Comparison of ENCODE assay signal across 15 cellular contexts in genomic region chr3:5055352-5056004, GRCh38.
DNase-seq lines count a peak whose midpoint lies in the region; ATAC-seq, FAIRE-seq and TF ChIP-seq lines count a peak whose summit lies in the region.
"Had no signal": no experiment of that assay in that cellular context is flagged by ENCODE, and none has a peak within 500 bp of the region (broad histone marks: within the 10 kb centered on the region; RNA-seq: fewer than 3 reads in every experiment).

No MANE protein-coding gene starts in this region.

- H2AFZ ChIP-seq in K562 (ENCODE audit: low read depth, low read length) = peak overlapping the region; percentile 70

- H3K4me3 ChIP-seq in K562 = no peak overlapping the region
- H3K4me3 ChIP-seq in testis = no peak overlapping the region
- H3K4me3 ChIP-seq in dorsolateral prefrontal cortex = no peak overlapping the region

- H3K36me3 ChIP-seq in K562 (ENCODE audit: control insufficient read depth, insufficient read depth, low read length) = no peaks in the 10 kb centered on the region
- no peaks in the 10 kb centered on the region for H3K36me3 ChIP-seq in testis (ENCODE audit: low read depth, missing control alignments)

- POLR2A ChIA-PET in K562 (lab: Yijun Ruan, JAX) = interaction anchor here (0.9 to 6.0 kb wide), 4 partner anchors 15 to 72 kb away, joined by 3 to 37 read pairs (median 4); no protein-coding TSS in a partner anchor

- H3K9me1 ChIP-seq in K562 (ENCODE audit: control insufficient read depth, insufficient read depth, low read length) = no peaks in the 10 kb centered on the region

- H3K27ac ChIP-seq in K562 (ENCODE audit: extremely low read depth, low read depth, low read length) (no peak overlapping the region), testis (no peak overlapping the region), dorsolateral prefrontal cortex (peak overlapping the region in 1 of 59 donors; percentile 22)

- H3K9me3 ChIP-seq in K562 (replicated peaks; ENCODE audit: control insufficient read depth, insufficient read depth, low read depth, low read length) = no peaks in the 10 kb centered on the region
- H3K9me3 ChIP-seq in testis = no peaks in the 10 kb centered on the region

- TF ChIP-seq RAD21 in K562 (CRISPR knock-in tag; conservative IDR thresholded peaks at IDR 0.05 in 1 of 2, IDR thresholded peaks at IDR 0.05 in 1 of 2) = peak in 1 of 2 experiments; percentile 17; a peak in 1 of 4 replicates

- TF ChIP-seq POLR2A in K562 (conservative IDR thresholded peaks at IDR 0.05) (no peak), testis (IDR thresholded peaks at IDR 0.05) (no peak)

- BruUV-seq in K562 (replicated peaks; lab: Mats Ljungman, UMichigan) = no TSS peak

- no peak for TF ChIP-seq EP300 in K562 (IDR thresholded peaks at IDR 0.05; ENCODE audit: low read length)

- H3K79me2 ChIP-seq in K562 (ENCODE audit: control insufficient read depth, insufficient read depth, low read length) = no peaks in the 10 kb centered on the region

- in situ Hi-C loops in K562 (cut with MboI) = loop anchor here (5.0 kb wide), 1 partner anchor 78 kb away; the partner anchor contains the start of gene BHLHE40

- DNase-seq in CMK (ENCODE audit: low read depth) = peak; percentile 73
- DNase-seq in MV-4-11 (lab: John Stamatoyannopoulos, UW) = peak; percentile 63
- DNase-seq in K562 (ENCODE audit: extremely low read depth in 1 of 4, low spot score in 3 of 4) = no peak
- peak; percentile 34 for DNase-seq in pons (ENCODE audit: low spot score)
- DNase-seq in testis = no peak
- DNase-seq in dorsolateral prefrontal cortex = no peak
- DNase-seq in mucosa of gallbladder (ENCODE audit: low spot score) = no peak
- DNase-seq in germinal center (ENCODE audit: low spot score) = no peak
- DNase-seq: C1 segment of cervical spinal cord; effector memory CD4-positive, alpha-beta T cell; IMR-90; NCI-H2081; occipital lobe; T-helper 9 cell had no signal

- H3K4me1 ChIP-seq in K562 (replicated peaks in 1 of 2; ENCODE audit: control insufficient read depth in 2 of 2, insufficient read depth in 2 of 2, low read length in 2 of 2) (peaks cover 5 to 32% of the 10 kb centered on the region in 2 experiments; a peak in 4 of 5 replicates), testis (no peaks in the 10 kb centered on the region)

- H3K27me3 ChIP-seq in K562 (ENCODE audit: control insufficient read depth in 2 of 2, insufficient read depth in 2 of 2, low read length in 2 of 2) (no peaks in the 10 kb centered on the region), testis (no peaks in the 10 kb centered on the region), dorsolateral prefrontal cortex (no peaks in the 10 kb centered on the region)

- H3K4me2 ChIP-seq in K562 (ENCODE audit: insufficient read depth, low read length) = no peak overlapping the region

- CTCF ChIA-PET in K562 (lab: Yijun Ruan, JAX; ENCODE audit: low intra/inter-chr PET ratio) = interaction anchor here (1.2 to 3.9 kb wide), 3 partner anchors 71 to 334 kb away, joined by 3 to 36 read pairs (median 3); no protein-coding TSS in a partner anchor

- intact Hi-C loops in K562 (cut with micrococcal nuclease) = loop anchor here (5.0 kb wide), 3 partner anchors 228 to 703 kb away; no protein-coding TSS in a partner anchor
- intact Hi-C loops in testis (cut with DNase I; ENCODE audit: low total_unique reads) = loop anchor here (5.0 kb wide), 1 partner anchor 343 kb away; no protein-coding TSS in a partner anchor
- intact Hi-C loops in dorsolateral prefrontal cortex (cut with DNase I) = loop anchor here (10.0 kb wide), 1 partner anchor 341 kb away; no protein-coding TSS in a partner anchor

- no peak for TF ChIP-seq CTCF in K562 (IDR thresholded peaks at IDR 0.05 in 2 of 3, conservative IDR thresholded peaks at IDR 0.05 in 1 of 3; ENCODE audit: insufficient read depth in 2 of 3, low read depth in 1 of 3, low read length in 3 of 3)
- no peak for TF ChIP-seq CTCF in testis (IDR thresholded peaks at IDR 0.05)
- no peak for TF ChIP-seq CTCF in dorsolateral prefrontal cortex (IDR thresholded peaks at IDR 0.05 in 54 of 56, conservative IDR thresholded peaks at IDR 0.05 in 2 of 56; ENCODE audit: low read depth in 1 of 56, partially characterized antibody in 56 of 56)

- WGBS in K562 (ENCODE audit: insufficient coverage, low coverage, missing lambda C conversion rate) = 38% methylated on average over 6 of the region's 6 CpGs
- 80 to 82% methylated on average over 6 of the region's 6 CpGs for WGBS in testis, 2 donors

- ATAC-seq in K562 = peak; percentile 16

- no peak for FAIRE-seq in K562 (lab: Jason Lieb, UNC)
- FAIRE-seq: astrocyte had no signal

- H3K9ac ChIP-seq in K562 (ENCODE audit: insufficient read depth in 1 of 2, low read depth in 2 of 2, low read length in 2 of 2) = no peak overlapping the region

- no peaks in the 10 kb centered on the region for H4K20me1 ChIP-seq in K562 (replicated peaks; ENCODE audit: control insufficient read depth, insufficient read depth, low read length)

TF ChIP-seq in K562, 482 proteins besides CTCF, POLR2A, EP300 and RAD21 (continues in another document):
- TF ChIP-seq DPF2 (IDR thresholded peaks at IDR 0.05) (no peak), TEAD2 (tag; IDR thresholded peaks at IDR 0.05) (no peak), WHSC1 (IDR thresholded peaks at IDR 0.05; ENCODE audit: low read length) (no peak), ZBTB17 (CRISPR knock-in tag; IDR thresholded peaks at IDR 0.05) (peak; percentile 54; the same call in 1 of the 2 replicates), ZNF384 (IDR thresholded peaks at IDR 0.05; ENCODE audit: low read depth, low read length) (0 out of 2 replicates have a peak, but pooled peaks have one; percentile 9), HMBOX1 (IDR thresholded peaks at IDR 0.05) (0 out of 2 replicates have a peak, but pooled peaks have one; percentile 26), FOXA3 (CRISPR knock-in tag; conservative IDR thresholded peaks at IDR 0.05 in 1 of 2, IDR thresholded peaks at IDR 0.05 in 1 of 2) (peak in 1 of 2 experiments; percentile 4; a peak in 1 of 4 replicates), NFIC (IDR thresholded peaks at IDR 0.05) (no peak), E2F5 (CRISPR knock-in tag; IDR thresholded peaks at IDR 0.05) (no peak), NR2C2 (CRISPR knock-in tag; IDR thresholded peaks at IDR 0.05) (no peak), NR2C2 (tag; IDR thresholded peaks at IDR 0.05) (0 out of 2 replicates have a peak, but pooled peaks have one; percentile 12), SPI1 (IDR thresholded peaks at IDR 0.05; ENCODE audit: borderline replicate concordance, low read depth, low read length) (peak; percentile 26; the same call in 1 of the 2 replicates), MTA1 (IDR thresholded peaks at IDR 0.05; ENCODE audit: borderline replicate concordance) (peak; percentile 41; the same call in 1 of the 2 replicates)
- TF ChIP-seq, protein P1, sequence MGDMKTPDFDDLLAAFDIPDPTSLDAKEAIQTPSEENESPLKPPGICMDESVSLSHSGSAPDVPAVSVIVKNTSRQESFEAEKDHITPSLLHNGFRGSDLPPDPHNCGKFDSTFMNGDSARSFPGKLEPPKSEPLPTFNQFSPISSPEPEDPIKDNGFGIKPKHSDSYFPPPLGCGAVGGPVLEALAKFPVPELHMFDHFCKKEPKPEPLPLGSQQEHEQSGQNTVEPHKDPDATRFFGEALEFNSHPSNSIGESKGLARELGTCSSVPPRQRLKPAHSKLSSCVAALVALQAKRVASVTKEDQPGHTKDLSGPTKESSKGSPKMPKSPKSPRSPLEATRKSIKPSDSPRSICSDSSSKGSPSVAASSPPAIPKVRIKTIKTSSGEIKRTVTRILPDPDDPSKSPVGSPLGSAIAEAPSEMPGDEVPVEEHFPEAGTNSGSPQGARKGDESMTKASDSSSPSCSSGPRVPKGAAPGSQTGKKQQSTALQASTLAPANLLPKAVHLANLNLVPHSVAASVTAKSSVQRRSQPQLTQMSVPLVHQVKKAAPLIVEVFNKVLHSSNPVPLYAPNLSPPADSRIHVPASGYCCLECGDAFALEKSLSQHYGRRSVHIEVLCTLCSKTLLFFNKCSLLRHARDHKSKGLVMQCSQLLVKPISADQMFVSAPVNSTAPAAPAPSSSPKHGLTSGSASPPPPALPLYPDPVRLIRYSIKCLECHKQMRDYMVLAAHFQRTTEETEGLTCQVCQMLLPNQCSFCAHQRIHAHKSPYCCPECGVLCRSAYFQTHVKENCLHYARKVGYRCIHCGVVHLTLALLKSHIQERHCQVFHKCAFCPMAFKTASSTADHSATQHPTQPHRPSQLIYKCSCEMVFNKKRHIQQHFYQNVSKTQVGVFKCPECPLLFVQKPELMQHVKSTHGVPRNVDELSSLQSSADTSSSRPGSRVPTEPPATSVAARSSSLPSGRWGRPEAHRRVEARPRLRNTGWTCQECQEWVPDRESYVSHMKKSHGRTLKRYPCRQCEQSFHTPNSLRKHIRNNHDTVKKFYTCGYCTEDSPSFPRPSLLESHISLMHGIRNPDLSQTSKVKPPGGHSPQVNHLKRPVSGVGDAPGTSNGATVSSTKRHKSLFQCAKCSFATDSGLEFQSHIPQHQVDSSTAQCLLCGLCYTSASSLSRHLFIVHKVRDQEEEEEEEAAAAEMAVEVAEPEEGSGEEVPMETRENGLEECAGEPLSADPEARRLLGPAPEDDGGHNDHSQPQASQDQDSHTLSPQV (IDR thresholded peaks at IDR 0.05) = peak; percentile 40; the same call in 1 of the 2 replicates

Comparison
In these comparisons a context has a peak if more than half of its experiments do, and no peak if none do; other contexts are left out.
1. DNase-seq: peak in CMK (single experiment), MV-4-11 (single experiment) and pons (single experiment); none in K562 (0 of 4), testis (single experiment), dorsolateral prefrontal cortex (0 of 10), mucosa of gallbladder (single experiment) and germinal center (single experiment).